In genomic region chr13:26186995-26187394, GRCh38 we compare ENCODE assay signal across 8 cellular contexts. TPM values are rescaled to one million over a fixed set of nuclear protein-coding genes. Genes with fewer than 3 reads are reported as not detected.
A peak's percentile ranks its signal among the peaks of the same experiment; 100 is the strongest.
DNase-seq lines count a peak whose midpoint lies in the region; ATAC-seq and TF ChIP-seq lines count a peak whose summit lies in the region.

No MANE protein-coding gene starts in this region.

- in situ Hi-C loops in mammary epithelial cell (cut with MboI; ENCODE audit: low sequenced_read_pairs in 2 of 2), result loop anchor here (10.0 kb wide), 4 partner anchors 298 to 508 kb away; no protein-coding TSS in a partner anchor

- ATAC-seq in GM18517 (IDR thresholded peaks at IDR 0.05; ENCODE audit: unreplicated experiment), result no peak

- no peaks in the 10 kb centered on the region for H3K9me3 ChIP-seq in Loucy (ENCODE audit: insufficient read depth, low read depth, low read length)
- no peaks in the 10 kb centered on the region for H3K9me3 ChIP-seq in mammary epithelial cell (replicated peaks; ENCODE audit: insufficient read depth, low read length)
- H3K9me3 ChIP-seq in mucosa of stomach (ENCODE audit: control insufficient read depth, low read length), result no peaks in the 10 kb centered on the region

- H3K4me3 ChIP-seq in AG04449 (ENCODE audit: low read depth, low read length), result peak overlapping the region; percentile 50
- peak overlapping the region; percentile 79 for H3K4me3 ChIP-seq in Loucy (ENCODE audit: low read length, poor library complexity, severe bottlenecking)
- peak overlapping the region; percentile 47 to 63 (median 58) for H3K4me3 ChIP-seq in mammary epithelial cell (replicated peaks in 1 of 3; ENCODE audit: insufficient read depth in 1 of 3, low read depth in 2 of 3, low read length in 3 of 3)
- peak overlapping the region; percentile 48 for H3K4me3 ChIP-seq in mucosa of stomach (ENCODE audit: low read length)

- H3K9ac ChIP-seq in Loucy (ENCODE audit: low read depth, low read length, poor library complexity, severe bottlenecking) (peak overlapping the region; percentile 75), mammary epithelial cell (ENCODE audit: insufficient read depth, low read length) (no peak overlapping the region), mucosa of stomach (ENCODE audit: low read length) (peak overlapping the region; percentile 65)

- H3F3A ChIP-seq in Loucy (ENCODE audit: low read depth), result peaks cover 4% of the 10 kb centered on the region; the same call in 1 of the 2 replicates

- POLR2A ChIA-PET in AG04449 (lab: Yijun Ruan, JAX), result interaction anchor here (1.3 to 1.6 kb wide), 3 partner anchors 16 to 310 kb away, joined by 3 to 5 read pairs (median 3); no protein-coding TSS in a partner anchor

- BruUV-seq in mammary epithelial cell (replicated peaks; lab: Mats Ljungman, UMichigan), result no TSS peak

- TF ChIP-seq CTCF in AG04449 (IDR thresholded peaks at IDR 0.05; ENCODE audit: insufficient read depth, low read length, missing control alignments) (no peak), Loucy (conservative IDR thresholded peaks at IDR 0.05; ENCODE audit: low read length) (no peak; the same call in 1 of the 2 replicates), mammary epithelial cell (conservative IDR thresholded peaks at IDR 0.05 in 1 of 2, IDR thresholded peaks at IDR 0.05 in 1 of 2; ENCODE audit: extremely low read depth in 1 of 2, insufficient read depth in 1 of 2, low read depth in 1 of 2, low read length in 2 of 2) (no peak)

- no peaks in the 10 kb centered on the region for H3K9me2 ChIP-seq in Loucy (replicated peaks; ENCODE audit: low read depth, low read length)

- H3K79me2 ChIP-seq in Loucy (ENCODE audit: insufficient read depth, low read length), result no peaks in the 10 kb centered on the region
- H3K79me2 ChIP-seq in mammary epithelial cell (ENCODE audit: insufficient read depth, low read length), result no peaks in the 10 kb centered on the region

- no peak overlapping the region for H3K27ac ChIP-seq in mammary epithelial cell (ENCODE audit: insufficient read depth, low read depth, low read length)

- no CpG with 5 or more reads among the region's 22 CpGs for WGBS in mammary epithelial cell (ENCODE audit: low coverage, missing lambda C conversion rate)

- DNase-seq in AG04449 (ENCODE audit: low read depth, low spot score) (no peak), mammary epithelial cell (no peak), A172 (ENCODE audit: low spot score) (no peak), GF-D8 (lab: John Stamatoyannopoulos, UW) (no peak), DMS79 (lab: John Stamatoyannopoulos, UW) (no peak)

- H3K4me1 ChIP-seq in Loucy (ENCODE audit: insufficient read depth, low read length, poor library complexity, severe bottlenecking), result peaks cover 9% of the 10 kb centered on the region
- H3K4me1 ChIP-seq in mammary epithelial cell (ENCODE audit: insufficient read depth, low read length), result peaks cover 10% of the 10 kb centered on the region
- peaks cover 5% of the 10 kb centered on the region for H3K4me1 ChIP-seq in mucosa of stomach (ENCODE audit: control insufficient read depth, insufficient read depth, low read length)

- CTCF ChIA-PET in AG04449 (lab: Yijun Ruan, JAX) (interaction anchor here (1.1 to 7.1 kb wide), 11 partner anchors 8 to 743 kb away, joined by 3 to 205 read pairs (median 25); no protein-coding TSS in a partner anchor), mammary epithelial cell (lab: Charles Lee; ENCODE audit: low non-redundant PET) (no interaction called here)

- no peaks in the 10 kb centered on the region for H4K20me1 ChIP-seq in Loucy (ENCODE audit: insufficient read depth, low read length, poor library complexity, severe bottlenecking)
- H4K20me1 ChIP-seq in mammary epithelial cell (ENCODE audit: insufficient read depth, low read length), result no peaks in the 10 kb centered on the region

- intact Hi-C loops in mammary epithelial cell (cut with micrococcal nuclease), result loop anchor here (1.0 to 2.0 kb wide), 5 partner anchors 68 to 441 kb away; partner anchors contain the start of gene CDK8

- H3K36me3 ChIP-seq in Loucy (ENCODE audit: insufficient read depth, low read length) (no peaks in the 10 kb centered on the region), mammary epithelial cell (ENCODE audit: insufficient read depth, low read length) (no peaks in the 10 kb centered on the region), mucosa of stomach (ENCODE audit: control insufficient read depth, insufficient read depth, low read length) (no peaks in the 10 kb centered on the region)

- no peaks in the 10 kb centered on the region for H3K27me3 ChIP-seq in Loucy (ENCODE audit: insufficient read depth, low read length, poor library complexity, severe bottlenecking)
- H3K27me3 ChIP-seq in mammary epithelial cell (ENCODE audit: insufficient read depth, low read length), result no peaks in the 10 kb centered on the region
- H3K27me3 ChIP-seq in mucosa of stomach (ENCODE audit: control insufficient read depth, insufficient read depth, low read length), result no peaks in the 10 kb centered on the region

- H2AFZ ChIP-seq in Loucy (ENCODE audit: low read length), result peak overlapping the region; percentile 65; the same call in 1 of the 2 replicates
- H2AFZ ChIP-seq in mammary epithelial cell (ENCODE audit: low read depth, low read length), result peak overlapping the region; percentile 95

- dilution Hi-C loops in mammary epithelial cell (cut with HindIII; ENCODE audit: low sequenced_read_pairs), result loop anchor here (5.0 to 25.0 kb wide), 2 partner anchors 300 to 510 kb away; no protein-coding TSS in a partner anchor

- H3K4me2 ChIP-seq in Loucy (ENCODE audit: low read depth, low read length, poor library complexity, severe bottlenecking), result peak overlapping the region; percentile 94
- H3K4me2 ChIP-seq in mammary epithelial cell (ENCODE audit: insufficient read depth, low read depth, low read length), result peak overlapping the region; percentile 72

RNA-seq across cellular contexts. Expression of gene RNF6, which starts 35.1 kb away (rescaled TPM):
- 10 to 100 TPM; 57.8 to 63.5 TPM for total RNA-seq in mammary epithelial cell
- polyA plus RNA-seq in mammary epithelial cell, result 22.7 TPM
- polyA minus RNA-seq in mammary epithelial cell, result 70.8 TPM
- 49.0 and 61.9 TPM in 2 replicates for total RNA-seq in A172 (2014; rRNA removed; shearing (Covaris generic))
